ENCODE assay signal across 17 cellular contexts in the genomic region with DNA sequence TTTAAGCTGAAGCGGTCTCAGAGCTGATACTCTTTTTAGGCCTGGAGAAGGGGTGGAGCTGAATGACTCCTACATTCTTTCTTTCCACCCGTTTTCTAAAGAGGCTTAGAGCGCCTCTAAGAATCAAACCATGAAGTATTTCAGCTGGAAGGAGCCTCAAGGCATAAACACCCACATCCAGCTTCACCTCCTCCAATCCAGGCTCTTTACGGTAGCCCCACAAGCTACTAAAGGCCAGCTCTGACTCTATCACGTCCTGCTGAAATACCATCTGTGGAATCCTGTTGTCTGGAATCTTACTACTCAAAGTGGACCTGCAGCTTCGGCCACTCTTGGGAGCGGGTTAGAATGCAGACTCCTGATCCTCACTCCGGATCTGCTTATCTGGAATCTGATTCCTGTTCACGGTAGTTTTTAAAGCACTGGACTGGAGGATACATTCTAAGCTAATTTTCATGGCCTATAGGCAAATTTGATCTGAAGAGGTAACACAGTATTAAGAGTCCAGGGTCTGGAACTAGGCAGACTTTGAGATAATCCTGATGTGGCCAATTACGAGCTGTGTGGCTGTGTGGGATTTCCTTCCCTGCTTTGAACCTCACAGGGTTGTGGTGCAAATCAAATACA.
DNase-seq lines count a peak whose midpoint lies in the region; ATAC-seq and TF ChIP-seq lines count a peak whose summit lies in the region.
"Had no signal": no experiment of that assay in that cellular context is flagged by ENCODE, and none has a peak within 500 bp of the region (broad histone marks: within the 10 kb centered on the region; RNA-seq: fewer than 3 reads in every experiment).

No MANE protein-coding gene starts in this region.

- peak; percentile 29 to 50 for DNase-seq in NCI-H526 (lab: John Stamatoyannopoulos, UW)
- no peak for DNase-seq in NCI-H526 treated with DMSO at 0.1 percent for 48 hours (lab: John Stamatoyannopoulos, UW)
- peak; percentile 82 for DNase-seq in dedifferentiated amniotic fluid mesenchymal stem cell (ENCODE audit: extremely low spot score)
- no peak for DNase-seq in GM23248
- no peak for DNase-seq in activated CD4-positive, alpha-beta T cell treated with anti-CD3 and anti-CD28 coated beads, Interleukin-2, amount 10 ng/mL, durations not matched to agents 7 days and 5 days
- no peak for DNase-seq in gastrocnemius medialis
- no peak for DNase-seq in A673 (ENCODE audit: low spot score)
- DNase-seq: GF-D8, NCI-H1105, NCI-H1694 treated with DMSO at 0.1 percent for 48 hours, NCI-H345, PC-9 had no signal

- no peak for ATAC-seq in gastrocnemius medialis
- ATAC-seq: HepG2 had no signal

- H3K4me2 ChIP-seq in GM23248 (ENCODE audit: unreplicated experiment), result no peak overlapping the region
- H3K4me2 ChIP-seq: KMS-11, PC-9 had no signal

- TF ChIP-seq CTCF in gastrocnemius medialis (IDR thresholded peaks at IDR 0.05 in 4 of 5, conservative IDR thresholded peaks at IDR 0.05 in 1 of 5), result no peak
- no peak for TF ChIP-seq CTCF in A673 (conservative IDR thresholded peaks at IDR 0.05; ENCODE audit: low read depth, low read length)

- no peaks in the 10 kb centered on the region for H3K79me2 ChIP-seq in GM23248 (ENCODE audit: insufficient read depth)

- H3K9me3 Mint-ChIP-seq in activated CD4-positive, alpha-beta T cell treated with anti-CD3 and anti-CD28 coated beads, Interleukin-2, amount 10 ng/mL, durations not matched to agents 7 days and 5 days, result peaks cover 3% of the 10 kb centered on the region

- no peaks in the 10 kb centered on the region for H3K4me1 Mint-ChIP-seq in activated CD4-positive, alpha-beta T cell treated with anti-CD3 and anti-CD28 coated beads, Interleukin-2, amount 10 ng/mL, durations not matched to agents 7 days and 5 days
- H3K4me1 Mint-ChIP-seq: CD14-positive monocyte had no signal

- intact Hi-C loops in gastrocnemius medialis (cut with DNase I; ENCODE audit: low total_unique reads) (no loop called here), A673 (cut with micrococcal nuclease; ENCODE audit: unreplicated experiment) (no loop called here)

- no peak for TF ChIP-seq POLR2A in gastrocnemius medialis (IDR thresholded peaks at IDR 0.05)

- H2AFZ ChIP-seq in GM23248, result no peak overlapping the region
- H2AFZ ChIP-seq: PC-9 had no signal

- CTCF ChIA-PET in activated CD4-positive, alpha-beta T cell treated with anti-CD3 and anti-CD28 coated beads, Interleukin-2, amount 10 ng/mL, durations not matched to agents 7 days and 5 days (lab: Charles Lee), result interaction anchor here (0.6 to 0.7 kb wide), 4 partner anchors 10 to 53 kb away, joined by 3 read pairs; no protein-coding TSS in a partner anchor
- CTCF ChIA-PET in A673 (lab: Charles Lee), result no interaction called here

- H3K36me3 ChIP-seq in mesodermal cell (ENCODE audit: control insufficient read depth, insufficient read depth, low read length) (no peaks in the 10 kb centered on the region), GM23248 (ENCODE audit: low read depth) (no peaks in the 10 kb centered on the region), gastrocnemius medialis (no peaks in the 10 kb centered on the region), A673 (ENCODE audit: insufficient read depth, low read length, poor library complexity, severe bottlenecking) (no peaks in the 10 kb centered on the region)

- no peaks in the 10 kb centered on the region for H3K36me3 Mint-ChIP-seq in activated CD4-positive, alpha-beta T cell treated with anti-CD3 and anti-CD28 coated beads, Interleukin-2, amount 10 ng/mL, durations not matched to agents 7 days and 5 days (ENCODE audit: low read depth)
- H3K36me3 Mint-ChIP-seq: CD14-positive monocyte had no signal

- no peaks in the 10 kb centered on the region for H4K20me1 ChIP-seq in GM23248 (ENCODE audit: insufficient read depth)

- POLR2A ChIA-PET in activated CD4-positive, alpha-beta T cell treated with anti-CD3 and anti-CD28 coated beads, Interleukin-2, amount 10 ng/mL, durations not matched to agents 7 days and 5 days (lab: Charles Lee), result no interaction called here
- POLR2A ChIA-PET in A673 (lab: Charles Lee; ENCODE audit: low non-redundant PET), result no interaction called here

- peak overlapping the region; percentile 32 for H3K27ac ChIP-seq in mesodermal cell (ENCODE audit: low read depth, low read length, severe bottlenecking)
- no peak overlapping the region for H3K27ac ChIP-seq in GM23248
- no peak overlapping the region for H3K27ac ChIP-seq in gastrocnemius medialis
- H3K27ac ChIP-seq in A673 (ENCODE audit: low read depth, low read length, poor library complexity, severe bottlenecking), result no peak overlapping the region
- H3K27ac ChIP-seq: 22Rv1, KMS-11, PC-9 had no signal

- no peaks in the 10 kb centered on the region for H3K27me3 Mint-ChIP-seq in activated CD4-positive, alpha-beta T cell treated with anti-CD3 and anti-CD28 coated beads, Interleukin-2, amount 10 ng/mL, durations not matched to agents 7 days and 5 days

- no peak overlapping the region for H3K4me3 ChIP-seq in mesodermal cell (ENCODE audit: extremely low read depth, insufficient read depth, low read length, poor library complexity, severe bottlenecking)
- no peak overlapping the region for H3K4me3 ChIP-seq in GM23248
- H3K4me3 ChIP-seq in gastrocnemius medialis, result no peak overlapping the region
- no peak overlapping the region for H3K4me3 ChIP-seq in A673 (ENCODE audit: low read depth, low read length, poor library complexity, severe bottlenecking)
- H3K4me3 ChIP-seq: PC-9 had no signal

- no peaks in the 10 kb centered on the region for H3K9me3 ChIP-seq in mesodermal cell (ENCODE audit: control insufficient read depth, low read length)
- H3K9me3 ChIP-seq in GM23248 (ENCODE audit: low read depth), result no peaks in the 10 kb centered on the region
- H3K9me3 ChIP-seq in gastrocnemius medialis, result no peaks in the 10 kb centered on the region
- H3K9me3 ChIP-seq in A673 (ENCODE audit: low read depth, low read length, poor library complexity, severe bottlenecking), result no peaks in the 10 kb centered on the region

- H3K9ac ChIP-seq in GM23248, result no peak overlapping the region
- H3K9ac ChIP-seq: KMS-11 had no signal

- H3K4me3 Mint-ChIP-seq in activated CD4-positive, alpha-beta T cell treated with anti-CD3 and anti-CD28 coated beads, Interleukin-2, amount 10 ng/mL, durations not matched to agents 7 days and 5 days, result no peak overlapping the region
- H3K4me3 Mint-ChIP-seq: CD14-positive monocyte had no signal

- BruUV-seq in A673 (replicated peaks; lab: Mats Ljungman, UMichigan), result no TSS peak

- H3K4me1 ChIP-seq in mesodermal cell (ENCODE audit: control insufficient read depth, insufficient read depth, low read length, poor library complexity, severe bottlenecking) (peaks cover 21% of the 10 kb centered on the region), GM23248 (ENCODE audit: insufficient read depth) (no peaks in the 10 kb centered on the region), gastrocnemius medialis (no peaks in the 10 kb centered on the region), A673 (ENCODE audit: insufficient read depth, low read length, poor library complexity, severe bottlenecking) (no peaks in the 10 kb centered on the region)

- in situ Hi-C loops in GM23248 (cut with MboI), result no loop called here
- in situ Hi-C loops in gastrocnemius medialis (cut with MboI; ENCODE audit: low sequenced_read_pairs in 4 of 4), result no loop called here

- H3K27me3 ChIP-seq in GM23248 (replicated peaks; ENCODE audit: insufficient read depth) (no peaks in the 10 kb centered on the region; the same call in none of the 2 replicates), gastrocnemius medialis (peaks cover 0 to 5% (median 0%) of the 10 kb centered on the region in 3 donors), A673 (replicated peaks; ENCODE audit: insufficient read depth, low read depth, low read length, poor library complexity) (no peaks in the 10 kb centered on the region)

- no peaks in the 10 kb centered on the region for H3F3A ChIP-seq in GM23248 (ENCODE audit: insufficient read depth)

- no peaks in the 10 kb centered on the region for H3K9me2 ChIP-seq in GM23248 (ENCODE audit: insufficient read depth)

- H3K27ac Mint-ChIP-seq in activated CD4-positive, alpha-beta T cell treated with anti-CD3 and anti-CD28 coated beads, Interleukin-2, amount 10 ng/mL, durations not matched to agents 7 days and 5 days, result no peak overlapping the region

- WGBS in mesodermal cell (ENCODE audit: insufficient coverage in 2 of 2), 2 experiments, result 65 to 74% methylated on average over 6 to 7 of the region's 10 CpGs
- 75 to 79% methylated on average over 10 of the region's 10 CpGs for WGBS in GM23248 (ENCODE audit: low coverage in 1 of 2, low lambda C conversion rate in 2 of 2, missing lambda C conversion rate in 2 of 2), 2 experiments

Comparison
In these comparisons a context has a peak if more than half of its experiments do, and no peak if none do; other contexts are left out.
1. DNase-seq: peak in NCI-H526 (2 of 2) and dedifferentiated amniotic fluid mesenchymal stem cell (single experiment); none in NCI-H526 treated with DMSO at 0.1 percent for 48 hours (single experiment), GM23248 (single experiment), activated CD4-positive, alpha-beta T cell treated with anti-CD3 and anti-CD28 coated beads, Interleukin-2, amount 10 ng/mL, durations not matched to agents 7 days and 5 days (single experiment), gastrocnemius medialis (0 of 2) and A673 (single experiment).